Comparison of ENCODE assay signal across 1 cellular context in the genomic region with DNA sequence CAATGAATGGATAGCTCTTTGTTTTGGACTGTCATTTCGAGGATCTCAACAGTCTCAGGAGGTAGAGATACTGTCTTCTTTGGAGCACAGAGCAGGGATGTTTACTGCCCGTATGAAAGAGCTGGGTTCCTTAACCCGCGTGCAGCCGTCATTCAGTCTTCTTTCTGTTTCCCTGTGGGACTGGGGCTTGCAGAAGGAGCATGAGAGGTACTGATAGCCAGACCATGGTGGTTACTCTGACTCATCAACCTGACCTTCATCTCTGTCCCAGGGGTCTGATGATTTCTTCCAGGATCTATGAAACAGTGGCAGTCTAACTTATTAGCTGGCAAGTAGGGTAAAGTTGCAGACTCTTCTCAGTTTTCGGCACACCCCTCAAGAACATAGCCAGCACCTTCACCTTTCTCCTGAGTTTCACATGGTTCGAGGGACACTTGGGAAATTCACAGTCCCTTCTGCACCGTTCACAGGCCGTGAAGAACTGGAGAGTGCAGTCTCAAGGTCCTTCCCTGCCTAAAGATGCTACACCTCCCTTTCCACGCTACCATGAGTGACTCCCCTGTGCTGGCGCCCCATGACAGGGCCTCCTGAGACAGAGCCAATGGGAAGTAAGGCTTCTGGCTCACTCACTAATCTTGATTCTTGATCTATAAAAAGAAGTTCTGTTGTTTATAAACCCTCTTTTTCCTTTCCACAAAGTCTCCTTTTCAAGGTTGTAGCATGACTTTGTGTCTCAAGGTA.
TF ChIP-seq lines count a peak whose summit lies in the region.

No MANE protein-coding gene starts in this region.

TF ChIP-seq in WTC11, 78 proteins besides CTCF, POLR2A, EP300 and RAD21 (continued from another document):
- TF ChIP-seq, protein P1, sequence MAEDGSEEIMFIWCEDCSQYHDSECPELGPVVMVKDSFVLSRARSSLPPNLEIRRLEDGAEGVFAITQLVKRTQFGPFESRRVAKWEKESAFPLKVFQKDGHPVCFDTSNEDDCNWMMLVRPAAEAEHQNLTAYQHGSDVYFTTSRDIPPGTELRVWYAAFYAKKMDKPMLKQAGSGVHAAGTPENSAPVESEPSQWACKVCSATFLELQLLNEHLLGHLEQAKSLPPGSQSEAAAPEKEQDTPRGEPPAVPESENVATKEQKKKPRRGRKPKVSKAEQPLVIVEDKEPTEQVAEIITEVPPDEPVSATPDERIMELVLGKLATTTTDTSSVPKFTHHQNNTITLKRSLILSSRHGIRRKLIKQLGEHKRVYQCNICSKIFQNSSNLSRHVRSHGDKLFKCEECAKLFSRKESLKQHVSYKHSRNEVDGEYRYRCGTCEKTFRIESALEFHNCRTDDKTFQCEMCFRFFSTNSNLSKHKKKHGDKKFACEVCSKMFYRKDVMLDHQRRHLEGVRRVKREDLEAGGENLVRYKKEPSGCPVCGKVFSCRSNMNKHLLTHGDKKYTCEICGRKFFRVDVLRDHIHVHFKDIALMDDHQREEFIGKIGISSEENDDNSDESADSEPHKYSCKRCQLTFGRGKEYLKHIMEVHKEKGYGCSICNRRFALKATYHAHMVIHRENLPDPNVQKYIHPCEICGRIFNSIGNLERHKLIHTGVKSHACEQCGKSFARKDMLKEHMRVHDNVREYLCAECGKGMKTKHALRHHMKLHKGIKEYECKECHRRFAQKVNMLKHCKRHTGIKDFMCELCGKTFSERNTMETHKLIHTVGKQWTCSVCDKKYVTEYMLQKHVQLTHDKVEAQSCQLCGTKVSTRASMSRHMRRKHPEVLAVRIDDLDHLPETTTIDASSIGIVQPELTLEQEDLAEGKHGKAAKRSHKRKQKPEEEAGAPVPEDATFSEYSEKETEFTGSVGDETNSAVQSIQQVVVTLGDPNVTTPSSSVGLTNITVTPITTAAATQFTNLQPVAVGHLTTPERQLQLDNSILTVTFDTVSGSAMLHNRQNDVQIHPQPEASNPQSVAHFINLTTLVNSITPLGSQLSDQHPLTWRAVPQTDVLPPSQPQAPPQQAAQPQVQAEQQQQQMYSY (CRISPR knock-in tag; IDR thresholded peaks at IDR 0.05) = no peak
TF ChIP-seq in WTC11: peak in this region for 0.
